Comparison of ENCODE assay signal across 9 cellular contexts in genomic region chr10:116888380-116889055, GRCh38. TPM values are rescaled to one million over a fixed set of nuclear protein-coding genes. Genes with fewer than 3 reads are reported as not detected.
DNase-seq lines count a peak whose midpoint lies in the region; ATAC-seq, FAIRE-seq and TF ChIP-seq lines count a peak whose summit lies in the region.
"Had no signal": no experiment of that assay in that cellular context is flagged by ENCODE, and none has a peak within 500 bp of the region (broad histone marks: within the 10 kb centered on the region; RNA-seq: fewer than 3 reads in every experiment).

No MANE protein-coding gene starts in this region.

- no peaks in the 10 kb centered on the region for H3K36me3 ChIP-seq in adrenal gland (replicated peaks in 1 of 2)
- no peaks in the 10 kb centered on the region for H3K36me3 ChIP-seq in small intestine (ENCODE audit: control insufficient read depth in 2 of 2, insufficient read depth in 2 of 2, low read length in 2 of 2)

- intact Hi-C loops in adrenal gland (cut with DNase I), result no loop called here

- FAIRE-seq in small intestine (lab: Jason Lieb, UNC), result no peak

- H3K27me3 ChIP-seq in adrenal gland (no peaks in the 10 kb centered on the region), small intestine (ENCODE audit: control insufficient read depth in 2 of 2, insufficient read depth in 2 of 2, low read length in 2 of 2) (no peaks in the 10 kb centered on the region)

- ATAC-seq in GM19463 (IDR thresholded peaks at IDR 0.05; ENCODE audit: unreplicated experiment), result no peak
- no peak for ATAC-seq in HG03097 (IDR thresholded peaks at IDR 0.05; ENCODE audit: low FRiP score, unreplicated experiment)
- no peak for ATAC-seq in HG02938 (IDR thresholded peaks at IDR 0.05; ENCODE audit: unreplicated experiment)

- DNase-seq in HCEC 1CT, result peak; percentile 80
- peak; percentile 64 to 88 (median 84) for DNase-seq in adrenal gland
- DNase-seq in hepatic stellate cell (ENCODE audit: low spot score), result peak; percentile 28
- peak; percentile 72 for DNase-seq in small intestine
- DNase-seq in OCI-M2 (lab: John Stamatoyannopoulos, UW; ENCODE audit: unreplicated experiment), result no peak
- DNase-seq: NCI-H1105 had no signal

- no peak for TF ChIP-seq CTCF in adrenal gland (IDR thresholded peaks at IDR 0.05)

- peak in 1 of 2 donors; percentile 6 for TF ChIP-seq POLR2A in adrenal gland (IDR thresholded peaks at IDR 0.05)

- H3K4me1 ChIP-seq in adrenal gland (replicated peaks in 1 of 2) (peaks cover 7 to 8% of the 10 kb centered on the region in 2 donors), small intestine (ENCODE audit: control insufficient read depth in 2 of 2, insufficient read depth in 1 of 2, low read depth in 1 of 2, low read length in 1 of 2) (no peaks in the 10 kb centered on the region)

- H3K27ac ChIP-seq in adrenal gland (peak overlapping the region in 3 of 5 donors; percentile 16 to 77 (median 56)), small intestine (ENCODE audit: low read depth in 1 of 2, low read length in 1 of 2) (no peak overlapping the region)

- WGBS in adrenal gland, 4 donors, result 38 to 44% (median 41%) methylated on average over 7 of the region's 7 CpGs
- WGBS in small intestine, 3 donors, result 27 to 60% (median 46%) methylated on average over 7 of the region's 7 CpGs

- H3K4me3 ChIP-seq in adrenal gland (no peak overlapping the region), small intestine (ENCODE audit: low read depth in 1 of 2, low read length in 2 of 2) (no peak overlapping the region)

- no peaks in the 10 kb centered on the region for H3K9me3 ChIP-seq in adrenal gland (replicated peaks in 1 of 3)
- no peaks in the 10 kb centered on the region for H3K9me3 ChIP-seq in small intestine (ENCODE audit: control insufficient read depth, low read depth)

RNA-seq across cellular contexts. Expression of gene ENO4, which starts 39.2 kb away (rescaled TPM):
- total RNA-seq in adrenal gland, result 1 to 10 TPM in 3 of 8 donors, under 1 TPM in 4, not detected in 1; 0.11 to 6.8 (median 0.83) TPM
- polyA plus RNA-seq in adrenal gland, result under 1 TPM; 0.24 to 0.42 (median 0.37) TPM
- polyA plus RNA-seq in small intestine, result under 1 TPM in 1 of 3 donors, not detected in 2; 0.03 TPM

Comparison
In these comparisons a context has a peak if more than half of its experiments do, and no peak if none do; other contexts are left out.
1. H3K27ac ChIP-seq: peak in adrenal gland (3 of 5); none in small intestine (0 of 2).